Comparison of ENCODE assay signal across 17 cellular contexts in the genomic region with DNA sequence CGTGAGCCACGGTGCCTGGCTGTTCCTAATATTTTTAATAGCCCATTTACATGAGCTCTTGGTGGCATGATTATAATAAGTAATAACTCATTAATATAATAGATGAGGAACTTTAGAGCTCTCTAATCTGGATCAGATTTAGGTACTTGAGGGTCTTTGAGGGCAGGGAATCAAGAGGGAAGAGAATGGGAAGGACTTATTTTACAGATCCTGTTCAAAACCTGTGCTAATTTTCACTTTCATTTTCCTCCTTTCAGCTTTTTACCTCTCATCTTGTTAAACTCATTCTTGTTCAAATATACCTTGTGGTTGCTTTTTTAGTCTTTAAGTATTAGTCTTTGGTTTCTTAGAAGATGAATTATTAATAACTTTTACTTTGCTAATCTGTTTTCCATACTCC. TPM values are rescaled to one million over a fixed set of nuclear protein-coding genes. Genes with fewer than 3 reads are reported as not detected.
DNase-seq lines count a peak whose midpoint lies in the region; ATAC-seq and TF ChIP-seq lines count a peak whose summit lies in the region.
"Had no signal": no experiment of that assay in that cellular context is flagged by ENCODE, and none has a peak within 500 bp of the region (broad histone marks: within the 10 kb centered on the region; RNA-seq: fewer than 3 reads in every experiment).

No MANE protein-coding gene starts in this region.

- no peaks in the 10 kb centered on the region for H3K9me3 Mint-ChIP-seq in activated CD4-positive, alpha-beta T cell treated with anti-CD3 and anti-CD28 coated beads for 36 hours (ENCODE audit: low read depth)
- H3K9me3 Mint-ChIP-seq in activated naive CD4-positive, alpha-beta T cell treated with anti-CD3 and anti-CD28 coated beads, Interleukin-2, amount 50 U/mL, for 72 hours, result no peaks in the 10 kb centered on the region
- H3K9me3 Mint-ChIP-seq: nephron progenitor cell had no signal

- H3K27ac ChIP-seq in Karpas-422 (ENCODE audit: low read length), result peak overlapping the region; percentile 68
- peak overlapping the region; percentile 79 for H3K27ac ChIP-seq in neutrophil
- no peak overlapping the region for H3K27ac ChIP-seq in right lobe of liver
- H3K27ac ChIP-seq: 22Rv1 had no signal

- peaks cover 54% of the 10 kb centered on the region for H3K4me1 Mint-ChIP-seq in activated CD4-positive, alpha-beta T cell treated with anti-CD3 and anti-CD28 coated beads for 36 hours

- peak overlapping the region; percentile 90 for H3K27ac Mint-ChIP-seq in activated CD4-positive, alpha-beta T cell treated with anti-CD3 and anti-CD28 coated beads for 36 hours
- peak overlapping the region; percentile 73 to 89 for H3K27ac Mint-ChIP-seq in activated naive CD4-positive, alpha-beta T cell treated with anti-CD3 and anti-CD28 coated beads, Interleukin-2, amount 50 U/mL, for 72 hours

- intact Hi-C loops in activated CD4-positive, alpha-beta T cell treated with anti-CD3 and anti-CD28 coated beads for 36 hours (cut with DNase I, micrococcal nuclease), result no loop called here
- intact Hi-C loops in right lobe of liver (cut with DNase I), result loop anchor here in 1 of 2 donors (10.0 kb wide), 1 partner anchor 53 kb away; a partner anchor contains a TSS
- intact Hi-C loops in Right ventricle myocardium inferior (cut with DNase I), result no loop called here

- H3K9me3 ChIP-seq in Karpas-422 (ENCODE audit: low read length), result no peaks in the 10 kb centered on the region
- H3K9me3 ChIP-seq in neutrophil, result no peaks in the 10 kb centered on the region
- H3K9me3 ChIP-seq in right lobe of liver, result no peaks in the 10 kb centered on the region
- H3K9me3 ChIP-seq: Caco-2, heart right ventricle had no signal

- H3K36me3 ChIP-seq in Karpas-422 (ENCODE audit: insufficient read depth, low read length) (peaks cover 23% of the 10 kb centered on the region; the same call in 1 of the 2 replicates), neutrophil (peaks cover 30% of the 10 kb centered on the region), right lobe of liver (peaks cover under 1 to 32% (median 20%) of the 10 kb centered on the region in 4 donors)

- H3K4me2 ChIP-seq in Karpas-422 (ENCODE audit: low read depth, low read length, poor library complexity, severe bottlenecking), result peak overlapping the region; percentile 45

- POLR2A ChIA-PET in activated CD4-positive, alpha-beta T cell treated with anti-CD3 and anti-CD28 coated beads for 36 hours (lab: Charles Lee), result interaction anchor here (0.6 kb wide), 2 partner anchors 240 to 741 kb away, joined by 3 to 7 read pairs; no protein-coding TSS in a partner anchor

- H3K27me3 Mint-ChIP-seq in activated CD4-positive, alpha-beta T cell treated with anti-CD3 and anti-CD28 coated beads for 36 hours, result no peaks in the 10 kb centered on the region

- peaks cover 77% of the 10 kb centered on the region for H3K79me2 ChIP-seq in Karpas-422 (ENCODE audit: low read length)

- no peak for TF ChIP-seq POLR2A in right lobe of liver (IDR thresholded peaks at IDR 0.05)

- H3K4me3 ChIP-seq in Karpas-422 (ENCODE audit: low read length) (peak overlapping the region; percentile 26), neutrophil (ENCODE audit: low read depth in 1 of 2, low read length in 1 of 2) (no peak overlapping the region), right lobe of liver (no peak overlapping the region)
- H3K4me3 ChIP-seq: heart right ventricle had no signal

- CTCF ChIA-PET in activated CD4-positive, alpha-beta T cell treated with anti-CD3 and anti-CD28 coated beads for 36 hours (lab: Charles Lee), result interaction anchor here (0.8 to 2.2 kb wide), 6 partner anchors 9 to 144 kb away, joined by 3 to 20 read pairs (median 6); no protein-coding TSS in a partner anchor

- H3K9ac ChIP-seq in Karpas-422 (ENCODE audit: low read length), result peak overlapping the region; percentile 22; the same call in 1 of the 2 replicates

- no peak for DNase-seq in activated CD4-positive, alpha-beta T cell treated with anti-CD3 and anti-CD28 coated beads for 36 hours
- no peak for DNase-seq in activated CD4-positive, alpha-beta T cell treated with anti-CD3 and anti-CD28 coated beads, Interleukin-2, amount 50 U/mL, for 48 hours
- no peak for DNase-seq in Karpas-422
- no peak for DNase-seq in activated naive CD4-positive, alpha-beta T cell treated with anti-CD3 and anti-CD28 coated beads, Interleukin-2, amount 50 U/mL, for 72 hours (ENCODE audit: low spot score in 2 of 2)
- DNase-seq in right lobe of liver, result no peak
- no peak for DNase-seq in Right ventricle myocardium inferior (ENCODE audit: missing footprints)
- no peak for DNase-seq in NCI-H146 treated with DMSO at 0.1 percent for 48 hours (lab: John Stamatoyannopoulos, UW; ENCODE audit: unreplicated experiment)
- DNase-seq: Caco-2, heart right ventricle, left colon, NCI-H1092, nephron progenitor cell had no signal

- no peak for ATAC-seq in activated CD4-positive, alpha-beta T cell treated with anti-CD3 and anti-CD28 coated beads for 36 hours
- no peak for ATAC-seq in activated naive CD4-positive, alpha-beta T cell treated with anti-CD3 and anti-CD28 coated beads, Interleukin-2, amount 50 U/mL, for 72 hours
- ATAC-seq in right lobe of liver (no peak), Right ventricle myocardium inferior (no peak)
- ATAC-seq: esophagus mucosa, heart right ventricle, left colon, Panc1, sciatic nerve had no signal

- peaks cover 43% of the 10 kb centered on the region for H3K36me3 Mint-ChIP-seq in activated CD4-positive, alpha-beta T cell treated with anti-CD3 and anti-CD28 coated beads for 36 hours (ENCODE audit: low read depth)
- peaks cover 14 to 23% of the 10 kb centered on the region in 2 donors for H3K36me3 Mint-ChIP-seq in activated naive CD4-positive, alpha-beta T cell treated with anti-CD3 and anti-CD28 coated beads, Interleukin-2, amount 50 U/mL, for 72 hours

- H3K9me2 ChIP-seq in Karpas-422 (replicated peaks; ENCODE audit: insufficient read depth, low read length), result no peaks in the 10 kb centered on the region

- H3K4me1 ChIP-seq in Karpas-422 (ENCODE audit: low read length) (peaks cover 55% of the 10 kb centered on the region), neutrophil (ENCODE audit: control insufficient read depth in 1 of 2, insufficient read depth in 1 of 2, low read depth in 1 of 2, low read length in 1 of 2) (peaks cover 35 to 46% of the 10 kb centered on the region in 2 experiments), right lobe of liver (peaks cover 0 to 26% (median 7%) of the 10 kb centered on the region in 4 donors)
- H3K4me1 ChIP-seq: Caco-2 had no signal

- H3K27me3 ChIP-seq in Karpas-422 (ENCODE audit: low read length) (no peaks in the 10 kb centered on the region), neutrophil (no peaks in the 10 kb centered on the region), right lobe of liver (no peaks in the 10 kb centered on the region)
- H3K27me3 ChIP-seq: heart right ventricle had no signal

- TF ChIP-seq CTCF in neutrophil (IDR thresholded peaks at IDR 0.05) (no peak), right lobe of liver (IDR thresholded peaks at IDR 0.05) (no peak)

- no peak overlapping the region for H2AFZ ChIP-seq in Karpas-422 (ENCODE audit: low read length)

- no peaks in the 10 kb centered on the region; the same call in 1 of the 2 replicates for H4K20me1 ChIP-seq in Karpas-422 (ENCODE audit: insufficient read depth, low read depth, low read length)

- 85% methylated on average over 2 of the region's 2 CpGs for WGBS in right lobe of liver (ENCODE audit: insufficient coverage, low coverage, low lambda C conversion rate, missing lambda C conversion rate)

- H3K4me3 Mint-ChIP-seq in activated CD4-positive, alpha-beta T cell treated with anti-CD3 and anti-CD28 coated beads for 36 hours, result peak overlapping the region; percentile 59
- H3K4me3 Mint-ChIP-seq: nephron progenitor cell had no signal

RNA-seq across cellular contexts. Expression of a gene that starts 5.6 kb away (rescaled TPM):
- 10 to 100 TPM; 29.4 to 29.8 TPM for total RNA-seq in activated CD4-positive, alpha-beta T cell treated with anti-CD3 and anti-CD28 coated beads for 36 hours
- 33.2 and 42.8 TPM in 2 replicates for total RNA-seq in Karpas-422 (2014; rRNA removed; shearing (Covaris generic); ENCODE audit: low replicate concordance)
- 10 to 100 TPM; 23.2 to 43.8 TPM for total RNA-seq in activated naive CD4-positive, alpha-beta T cell treated with anti-CD3 and anti-CD28 coated beads, Interleukin-2, amount 50 U/mL, for 72 hours
- total RNA-seq in right lobe of liver (10 to 100 TPM; 12.9 to 32.1 (median 17.1) TPM), Right ventricle myocardium inferior (16.6 TPM)

RNA-seq across cellular contexts. Expression of a gene that starts 21.5 kb away (rescaled TPM):
- total RNA-seq in activated CD4-positive, alpha-beta T cell treated with anti-CD3 and anti-CD28 coated beads for 36 hours, result under 1 TPM; 0.33 to 0.57 TPM
- total RNA-seq in Karpas-422 (2014; rRNA removed; shearing (Covaris generic); ENCODE audit: low replicate concordance), result 2.2 and 3.2 TPM in 2 replicates
- total RNA-seq in activated naive CD4-positive, alpha-beta T cell treated with anti-CD3 and anti-CD28 coated beads, Interleukin-2, amount 50 U/mL, for 72 hours, result 1 to 10 TPM in 1 of 2 donors, under 1 TPM in 1; 0.54 to 3.1 TPM
- total RNA-seq in right lobe of liver (10 to 100 TPM in 1 of 6 experiments, 1 to 10 TPM in 5; 2.0 to 11.9 (median 3.8) TPM), Right ventricle myocardium inferior (9.0 TPM)
- total RNA-seq: Caco-2 had no signal

RNA-seq across cellular contexts. Expression of a gene that starts 35.8 kb away (rescaled TPM):
- not detected for total RNA-seq in activated CD4-positive, alpha-beta T cell treated with anti-CD3 and anti-CD28 coated beads for 36 hours
- 1.4 TPM in 1 of 2 replicates, not detected in the other for total RNA-seq in Karpas-422 (2014; rRNA removed; shearing (Covaris generic); ENCODE audit: low replicate concordance)
- total RNA-seq in activated naive CD4-positive, alpha-beta T cell treated with anti-CD3 and anti-CD28 coated beads, Interleukin-2, amount 50 U/mL, for 72 hours, result 1 to 10 TPM; 1.8 to 3.5 TPM
- total RNA-seq in right lobe of liver, result 1 to 10 TPM in 1 of 6 experiments, under 1 TPM in 4, not detected in 1; 0.25 to 1.3 (median 0.63) TPM
- 1.2 TPM for total RNA-seq in Right ventricle myocardium inferior

RNA-seq across cellular contexts. Expression of a gene that starts 55.1 kb away (rescaled TPM):
- total RNA-seq in activated CD4-positive, alpha-beta T cell treated with anti-CD3 and anti-CD28 coated beads for 36 hours, result 10 to 100 TPM; 14.8 to 16.5 TPM
- total RNA-seq in Karpas-422 (2014; rRNA removed; shearing (Covaris generic); ENCODE audit: low replicate concordance), result 8.5 and 9.0 TPM in 2 replicates
- total RNA-seq in activated naive CD4-positive, alpha-beta T cell treated with anti-CD3 and anti-CD28 coated beads, Interleukin-2, amount 50 U/mL, for 72 hours, result 10 to 100 TPM; 14.3 to 16.9 TPM
- total RNA-seq in right lobe of liver (1 to 10 TPM; 4.4 to 5.7 (median 4.8) TPM), Right ventricle myocardium inferior (23.4 TPM)

Comparison
In these comparisons a context has a peak if more than half of its experiments do, and no peak if none do; other contexts are left out.
1. H3K27ac ChIP-seq: peak in Karpas-422 (single experiment) and neutrophil (single experiment); none in right lobe of liver (0 of 3).